In genomic region chr2:17752892-17753802, GRCh38 we compare ENCODE assay signal across 1 cellular context.
TF ChIP-seq lines count a peak whose summit lies in the region.

No MANE protein-coding gene starts in this region.

TF ChIP-seq in K562, 482 proteins besides CTCF, POLR2A, EP300 and RAD21 (continued from another document and continues in another):
- TF ChIP-seq GABPB1 (CRISPR knock-in tag; IDR thresholded peaks at IDR 0.05) (no peak), NONO (IDR thresholded peaks at IDR 0.05; ENCODE audit: low read depth in 2 of 2, low read length in 1 of 2) (0 out of 4 replicates have a peak, but pooled peaks of 1 of the 2 experiments have one; percentile 36), MYNN (IDR thresholded peaks at IDR 0.05) (no peak), MYNN (CRISPR knock-in tag; IDR thresholded peaks at IDR 0.05) (no peak), MEIS2 (IDR thresholded peaks at IDR 0.05; ENCODE audit: partially characterized antibody) (no peak), CHD1 (IDR thresholded peaks at IDR 0.05; ENCODE audit: low read length) (no peak), ZBTB33 (CRISPR knock-in tag; IDR thresholded peaks at IDR 0.05) (no peak), MTA1 (IDR thresholded peaks at IDR 0.05; ENCODE audit: borderline replicate concordance) (no peak), CREB1 (IDR thresholded peaks at IDR 0.05) (no peak), CREB1 (CRISPR knock-in tag; IDR thresholded peaks at IDR 0.05) (no peak), ETS1 (conservative IDR thresholded peaks at IDR 0.05; ENCODE audit: control insufficient read depth, low read depth, low read length) (no peak), CREB3 (tag; conservative IDR thresholded peaks at IDR 0.05; ENCODE audit: low read depth) (no peak), CBX8 (IDR thresholded peaks at IDR 0.05; ENCODE audit: borderline replicate concordance, extremely low read depth, low read depth, low read length, poor library complexity, severe bottlenecking) (no peak), ETS2 (tag; IDR thresholded peaks at IDR 0.05; ENCODE audit: borderline replicate concordance, poor library complexity, severe bottlenecking) (no peak), ELF2 (CRISPR knock-in tag; IDR thresholded peaks at IDR 0.05) (no peak), ZBTB2 (IDR thresholded peaks at IDR 0.05) (no peak), SMAD4 (CRISPR knock-in tag; conservative IDR thresholded peaks at IDR 0.05) (0 out of 2 replicates have a peak, but pooled peaks have one; percentile 11), ZNF253 (CRISPR knock-in tag; conservative IDR thresholded peaks at IDR 0.05) (no peak), ZBTB17 (CRISPR knock-in tag; IDR thresholded peaks at IDR 0.05) (0 out of 2 replicates have a peak, but pooled peaks have one; percentile 32), ZNF408 (CRISPR knock-in tag; IDR thresholded peaks at IDR 0.05; ENCODE audit: low read depth) (no peak), RNF219 (CRISPR knock-in tag; IDR thresholded peaks at IDR 0.05) (no peak), SRSF3 (IDR thresholded peaks at IDR 0.05; ENCODE audit: insufficient read depth, low read length) (no peak), GTF3C2 (IDR thresholded peaks at IDR 0.05; ENCODE audit: borderline replicate concordance, extremely low read depth, insufficient read length) (no peak), ZBED1 (IDR thresholded peaks at IDR 0.05) (no peak), TFAM (CRISPR knock-in tag; conservative IDR thresholded peaks at IDR 0.05) (no peak), FIP1L1 (IDR thresholded peaks at IDR 0.05; ENCODE audit: low read depth, low read length, poor library complexity, severe bottlenecking) (peak; percentile 47), ZFX (CRISPR knock-in tag; IDR thresholded peaks at IDR 0.05) (peak; percentile 47), AFF1 (IDR thresholded peaks at IDR 0.05; ENCODE audit: low read depth in 1 of 2, partially characterized antibody in 2 of 2) (no peak), ZNF184 (CRISPR knock-in tag; IDR thresholded peaks at IDR 0.05) (peak; percentile 85; the same call in 1 of the 2 replicates), ZNF561 (CRISPR knock-in tag; conservative IDR thresholded peaks at IDR 0.05) (no peak), STAG1 (CRISPR knock-in tag; IDR thresholded peaks at IDR 0.05; ENCODE audit: borderline replicate concordance) (no peak), FUS (optimal IDR thresholded peaks at IDR 0.05; ENCODE audit: low read depth, low read length) (no peak), ZNF511 (CRISPR knock-in tag; IDR thresholded peaks at IDR 0.05) (0 out of 2 replicates have a peak, but pooled peaks have one; percentile 51), ZNF23 (CRISPR knock-in tag; IDR thresholded peaks at IDR 0.05) (no peak), THAP12 (CRISPR knock-in tag; IDR thresholded peaks at IDR 0.05) (no peak), MITF (IDR thresholded peaks at IDR 0.05) (no peak), MCM2 (IDR thresholded peaks at IDR 0.05; ENCODE audit: low read depth) (no peak), MYBL2 (IDR thresholded peaks at IDR 0.05; ENCODE audit: low read depth) (no peak), MYBL2 (CRISPR knock-in tag; IDR thresholded peaks at IDR 0.05; ENCODE audit: borderline replicate concordance) (no peak), ZNF217 (CRISPR knock-in tag; IDR thresholded peaks at IDR 0.05) (no peak), SAP30 (IDR thresholded peaks at IDR 0.05; ENCODE audit: borderline replicate concordance, insufficient read depth, low read depth, low read length, poor library complexity, severe bottlenecking) (no peak), E2F6 (IDR thresholded peaks at IDR 0.05; ENCODE audit: borderline replicate concordance in 1 of 2, extremely low read depth in 1 of 2, insufficient read depth in 1 of 2, insufficient read length in 1 of 2, low read depth in 1 of 2, low read length in 1 of 2, poor library complexity in 1 of 2, severe bottlenecking in 1 of 2) (peak in 1 of 2 experiments; percentile 37)
